In genomic region chr16:87951550-87952538, GRCh38 we compare ENCODE assay signal across 9 cellular contexts. TPM values are rescaled to one million over a fixed set of nuclear protein-coding genes. Genes with fewer than 3 reads are reported as not detected.
A peak's percentile ranks its signal among the peaks of the same experiment; 100 is the strongest.
DNase-seq lines count a peak whose midpoint lies in the region; ATAC-seq and TF ChIP-seq lines count a peak whose summit lies in the region.
"Had no signal": no experiment of that assay in that cellular context is flagged by ENCODE, and none has a peak within 500 bp of the region (broad histone marks: within the 10 kb centered on the region; RNA-seq: fewer than 3 reads in every experiment).

No MANE protein-coding gene starts in this region.

- CTCF ChIA-PET in A673 (lab: Charles Lee), result interaction anchor here (0.9 kb wide), 1 partner anchor 80 kb away, joined by 6 read pairs; no protein-coding TSS in a partner anchor

- POLR2A ChIA-PET in A673 (lab: Charles Lee; ENCODE audit: low non-redundant PET), result interaction anchor here (0.6 kb wide), 2 partner anchors 78 to 171 kb away, joined by 3 to 7 read pairs; no protein-coding TSS in a partner anchor

- H3K27me3 ChIP-seq in A673 (replicated peaks; ENCODE audit: insufficient read depth, low read depth, low read length, poor library complexity) (no peaks in the 10 kb centered on the region), right atrium auricular region (no peaks in the 10 kb centered on the region)

- BruUV-seq in A673 (replicated peaks; lab: Mats Ljungman, UMichigan), result no TSS peak

- H3K4me1 Mint-ChIP-seq in activated T-helper 1 cell treated with anti-CD3 and anti-CD28 coated beads, Interleukin-12 subunit alpha, Interleukin-12 subunit beta, Interleukin-2, Interleukin-4 antibody, amounts not matched to agents 30 ng/mL and 10 ng/mL and 1 ng/mL, durations not matched to agents 14 hours and 24 hours and 36 hours (ENCODE audit: low read depth), result peaks cover 58% of the 10 kb centered on the region

- TF ChIP-seq CTCF in A673 (conservative IDR thresholded peaks at IDR 0.05; ENCODE audit: low read depth, low read length), result 0 out of 2 replicates have a peak, but pooled peaks have one; percentile 28
- no peak for TF ChIP-seq CTCF in right atrium auricular region (IDR thresholded peaks at IDR 0.05)
- TF ChIP-seq CTCF in retinal pigment epithelial cell (conservative IDR thresholded peaks at IDR 0.05; ENCODE audit: low read depth, low read length), result peak; percentile 20

- H3K4me1 ChIP-seq in A673 (ENCODE audit: insufficient read depth, low read length, poor library complexity, severe bottlenecking), result peaks cover 23% of the 10 kb centered on the region
- H3K4me1 ChIP-seq in right atrium auricular region, result peaks cover 0 to 54% of the 10 kb centered on the region in 2 donors

- no peaks in the 10 kb centered on the region for H3K27me3 Mint-ChIP-seq in activated T-helper 1 cell treated with anti-CD3 and anti-CD28 coated beads, Interleukin-12 subunit alpha, Interleukin-12 subunit beta, Interleukin-2, Interleukin-4 antibody, amounts not matched to agents 30 ng/mL and 10 ng/mL and 1 ng/mL, durations not matched to agents 14 hours and 24 hours and 36 hours (ENCODE audit: insufficient read depth)

- intact Hi-C loops in A673 (cut with micrococcal nuclease; ENCODE audit: unreplicated experiment), result loop anchor here (10.0 kb wide), 2 partner anchors 73 to 483 kb away; no protein-coding TSS in a partner anchor
- intact Hi-C loops in activated T-helper 1 cell treated with anti-CD3 and anti-CD28 coated beads, Interleukin-12 subunit alpha, Interleukin-12 subunit beta, Interleukin-2, Interleukin-4 antibody, amounts not matched to agents 30 ng/mL and 10 ng/mL and 1 ng/mL, durations not matched to agents 14 hours and 24 hours and 36 hours (cut with micrococcal nuclease), result loop anchor here (1.0 to 10.0 kb wide), 10 partner anchors 57 to 753 kb away; partner anchors contain the start of genes CTU2, KLHDC4, MAP1LC3B and RNF166

- H3K36me3 Mint-ChIP-seq in activated T-helper 1 cell treated with anti-CD3 and anti-CD28 coated beads, Interleukin-12 subunit alpha, Interleukin-12 subunit beta, Interleukin-2, Interleukin-4 antibody, amounts not matched to agents 30 ng/mL and 10 ng/mL and 1 ng/mL, durations not matched to agents 14 hours and 24 hours and 36 hours (ENCODE audit: low read depth), result peaks cover 21% of the 10 kb centered on the region

- H3K9me3 Mint-ChIP-seq in activated T-helper 1 cell treated with anti-CD3 and anti-CD28 coated beads, Interleukin-12 subunit alpha, Interleukin-12 subunit beta, Interleukin-2, Interleukin-4 antibody, amounts not matched to agents 30 ng/mL and 10 ng/mL and 1 ng/mL, durations not matched to agents 14 hours and 24 hours and 36 hours, result no peaks in the 10 kb centered on the region

- ATAC-seq in GM18519 (IDR thresholded peaks at IDR 0.05; ENCODE audit: low FRiP score, unreplicated experiment), result peak; percentile 7
- ATAC-seq in HG03439 (IDR thresholded peaks at IDR 0.05; ENCODE audit: unreplicated experiment), result peak; percentile 12

- peak overlapping the region; percentile 87 for H3K27ac Mint-ChIP-seq in activated T-helper 1 cell treated with anti-CD3 and anti-CD28 coated beads, Interleukin-12 subunit alpha, Interleukin-12 subunit beta, Interleukin-2, Interleukin-4 antibody, amounts not matched to agents 30 ng/mL and 10 ng/mL and 1 ng/mL, durations not matched to agents 14 hours and 24 hours and 36 hours

- no peaks in the 10 kb centered on the region for H3K9me3 ChIP-seq in A673 (ENCODE audit: low read depth, low read length, poor library complexity, severe bottlenecking)
- no peaks in the 10 kb centered on the region for H3K9me3 ChIP-seq in right atrium auricular region

- peak overlapping the region; percentile 92 for H3K4me3 Mint-ChIP-seq in activated T-helper 1 cell treated with anti-CD3 and anti-CD28 coated beads, Interleukin-12 subunit alpha, Interleukin-12 subunit beta, Interleukin-2, Interleukin-4 antibody, amounts not matched to agents 30 ng/mL and 10 ng/mL and 1 ng/mL, durations not matched to agents 14 hours and 24 hours and 36 hours

- H3K36me3 ChIP-seq in A673 (ENCODE audit: insufficient read depth, low read length, poor library complexity, severe bottlenecking) (peaks cover 13% of the 10 kb centered on the region), right atrium auricular region (no peaks in the 10 kb centered on the region)

- DNase-seq in A673 (ENCODE audit: low spot score) (peak; percentile 38), right atrium auricular region (ENCODE audit: low spot score) (no peak), retinal pigment epithelial cell (ENCODE audit: low read depth) (no peak), dedifferentiated amniotic fluid mesenchymal stem cell (ENCODE audit: extremely low spot score) (no peak), NCI-H226 (no peak)
- DNase-seq in activated T-helper 1 cell treated with anti-CD3 and anti-CD28 coated beads, Interleukin-12 subunit alpha, Interleukin-12 subunit beta, Interleukin-2, Interleukin-4 antibody, amounts not matched to agents 30 ng/mL and 10 ng/mL and 1 ng/mL, durations not matched to agents 14 hours and 24 hours and 36 hours (ENCODE audit: low spot score), result no peak

- H3K4me3 ChIP-seq in A673 (ENCODE audit: low read depth, low read length, poor library complexity, severe bottlenecking), result peak overlapping the region; percentile 97
- peak overlapping the region; percentile 83 to 99 for H3K4me3 ChIP-seq in right atrium auricular region
- H3K4me3 ChIP-seq in retinal pigment epithelial cell (ENCODE audit: low read length), result peak overlapping the region; percentile 73

- H3K27ac ChIP-seq in A673 (ENCODE audit: low read depth, low read length, poor library complexity, severe bottlenecking) (peak overlapping the region; percentile 97), right atrium auricular region (peak overlapping the region; percentile 95 to 99)

RNA-seq across cellular contexts. Expression of gene BANP, which starts 0.6 kb away (rescaled TPM):
- 35.2 and 44.3 TPM in 2 replicates for total RNA-seq in A673 (2021)
- total RNA-seq in activated T-helper 1 cell treated with anti-CD3 and anti-CD28 coated beads, Interleukin-12 subunit alpha, Interleukin-12 subunit beta, Interleukin-2, Interleukin-4 antibody, amounts not matched to agents 30 ng/mL and 10 ng/mL and 1 ng/mL, durations not matched to agents 14 hours and 24 hours and 36 hours, result 35.4 and 35.5 TPM in 2 replicates
- 10 to 100 TPM; 10.4 to 14.4 TPM for total RNA-seq in right atrium auricular region

RNA-seq across cellular contexts. Expression of gene CA5A, which starts 15.5 kb away (rescaled TPM):
- total RNA-seq in A673 (2021) (not detected in 2 replicates), right atrium auricular region (not detected)
- 0.13 TPM in 1 of 2 replicates, not detected in the other for total RNA-seq in activated T-helper 1 cell treated with anti-CD3 and anti-CD28 coated beads, Interleukin-12 subunit alpha, Interleukin-12 subunit beta, Interleukin-2, Interleukin-4 antibody, amounts not matched to agents 30 ng/mL and 10 ng/mL and 1 ng/mL, durations not matched to agents 14 hours and 24 hours and 36 hours
- total RNA-seq: LHCN-M2 had no signal

Comparison
In these comparisons a context has a peak if more than half of its experiments do, and no peak if none do; other contexts are left out.
1. CTCF ChIP-seq: peak in A673 (single experiment) and retinal pigment epithelial cell (single experiment); none in right atrium auricular region (0 of 2).
2. Peak in every context shown above with its lines, with median percentiles within 50 percentile points of each other: H3K4me3 ChIP-seq.